Comparison of ENCODE assay signal across 8 cellular contexts in the genomic region with DNA sequence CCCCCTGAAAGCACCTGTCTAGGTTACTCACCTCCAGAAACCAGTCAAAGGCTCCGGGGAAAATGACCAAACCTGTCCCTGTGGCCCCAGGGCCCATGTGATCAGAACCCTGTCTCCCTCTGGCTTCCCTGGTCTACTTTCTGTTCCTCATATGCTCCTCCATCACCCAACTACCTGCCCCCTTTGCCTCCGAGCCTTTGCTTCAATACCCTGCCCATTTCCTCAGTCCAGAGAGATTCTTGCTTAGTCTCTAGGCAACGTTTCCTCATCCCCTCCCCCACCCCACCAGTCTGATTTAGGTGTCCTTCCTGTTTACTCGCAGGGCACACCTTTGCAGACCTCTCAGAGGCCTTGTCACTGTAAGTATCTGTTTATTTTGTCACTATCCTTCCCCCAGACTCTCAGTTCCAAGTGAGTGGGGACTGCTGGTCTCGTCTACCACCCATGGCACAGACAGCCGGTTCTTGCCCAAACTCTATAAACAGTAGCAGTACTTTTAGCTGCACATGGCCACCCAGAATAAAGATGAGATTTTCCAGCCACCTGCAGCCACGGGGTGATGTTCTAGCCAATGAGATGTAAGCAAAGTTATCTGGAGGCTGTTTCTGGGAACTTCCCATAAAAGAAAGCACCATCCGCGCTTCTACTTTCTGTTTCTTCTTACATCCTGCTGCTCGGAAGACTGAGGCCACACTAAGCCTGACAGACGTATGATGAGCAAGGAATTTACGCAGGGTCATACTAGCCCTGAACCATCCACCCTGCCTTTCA. TPM values are rescaled to one million over a fixed set of nuclear protein-coding genes. Genes with fewer than 3 reads are reported as not detected.
DNase-seq lines count a peak whose midpoint lies in the region; ATAC-seq and TF ChIP-seq lines count a peak whose summit lies in the region.

No MANE protein-coding gene starts in this region.

- H3K9me2 ChIP-seq in MM.1S (replicated peaks; ENCODE audit: insufficient read depth, low read length) = no peaks in the 10 kb centered on the region

- no peaks in the 10 kb centered on the region for H3K27me3 ChIP-seq in MM.1S (replicated peaks; ENCODE audit: insufficient read depth, low read length)
- H3K27me3 ChIP-seq in thymus (ENCODE audit: control insufficient read depth, insufficient read depth) = no peaks in the 10 kb centered on the region
- no peaks in the 10 kb centered on the region for H3K27me3 ChIP-seq in MG63

- H3K4me1 ChIP-seq in MM.1S (ENCODE audit: low read length) = peaks cover 45% of the 10 kb centered on the region
- no peaks in the 10 kb centered on the region for H3K4me1 ChIP-seq in mucosa of descending colon (ENCODE audit: low read depth)
- H3K4me1 ChIP-seq in thymus (ENCODE audit: control insufficient read depth, insufficient read depth, low read length) = peaks cover 53% of the 10 kb centered on the region

- DNase-seq in DMS53 treated with DMSO at 0.1 percent for 48 hours (lab: John Stamatoyannopoulos, UW; ENCODE audit: unreplicated experiment) (peak; percentile 22), MM.1S (peak; percentile 77), activated T-cell treated with anti-CD3 and anti-CD28 coated beads for 48 hours (ENCODE audit: low read depth) (peak; percentile 40), mucosa of descending colon (peak in 2 of 3 donors; percentile 59 to 63), SHP77 treated with DMSO at 0.1 percent for 48 hours (lab: John Stamatoyannopoulos, UW) (no peak), MG63 (no peak)

- no peaks in the 10 kb centered on the region for H3K36me3 ChIP-seq in MM.1S (replicated peaks; ENCODE audit: insufficient read depth, low read length)
- H3K36me3 ChIP-seq in mucosa of descending colon (ENCODE audit: low read depth) = no peaks in the 10 kb centered on the region
- H3K36me3 ChIP-seq in thymus (ENCODE audit: control insufficient read depth, insufficient read depth) = peaks cover 10% of the 10 kb centered on the region
- H3K36me3 ChIP-seq in MG63 = peaks cover 12% of the 10 kb centered on the region

- H3K27ac ChIP-seq in MM.1S (ENCODE audit: low read length) (peak overlapping the region; percentile 88), thymus (ENCODE audit: low read depth) (peak overlapping the region; percentile 96)

- peak overlapping the region; percentile 84 for H3K4me2 ChIP-seq in MM.1S (ENCODE audit: low read depth, low read length)

- H3K9me3 ChIP-seq in MM.1S (replicated peaks; ENCODE audit: insufficient read depth, low read length) (no peaks in the 10 kb centered on the region), mucosa of descending colon (no peaks in the 10 kb centered on the region), thymus (ENCODE audit: control insufficient read depth) (no peaks in the 10 kb centered on the region), MG63 (no peaks in the 10 kb centered on the region)

- 15% methylated on average over 12 of the region's 12 CpGs for WGBS in thymus

- H4K20me1 ChIP-seq in MM.1S (ENCODE audit: insufficient read depth, low read length) = no peaks in the 10 kb centered on the region

- H3K9ac ChIP-seq in MM.1S (ENCODE audit: low read length) = peak overlapping the region; percentile 64

- intact Hi-C loops in mucosa of descending colon (cut with DNase I, micrococcal nuclease) = no loop called here

- H3K4me3 ChIP-seq in MM.1S (ENCODE audit: low read length) (peak overlapping the region; percentile 61), mucosa of descending colon (no peak overlapping the region), thymus (ENCODE audit: low read length) (peak overlapping the region; percentile 45), MG63 (no peak overlapping the region)

- peaks cover 24% of the 10 kb centered on the region for H3F3A ChIP-seq in MM.1S (ENCODE audit: insufficient read depth, low read length)

- peaks cover 90% of the 10 kb centered on the region for H3K79me2 ChIP-seq in MM.1S (ENCODE audit: low read length)

- 0 out of 2 replicates have a peak overlapping the region, but pooled peaks have one; percentile 7 for H2AFZ ChIP-seq in MM.1S (ENCODE audit: low read length)

- TF ChIP-seq CTCF in MM.1S (IDR thresholded peaks at IDR 0.05; ENCODE audit: low read length) = no peak
- TF ChIP-seq CTCF in mucosa of descending colon (IDR thresholded peaks at IDR 0.05) = no peak

- ATAC-seq in GM21447 (IDR thresholded peaks at IDR 0.05; ENCODE audit: unreplicated experiment) (peak; percentile 92), mucosa of descending colon (peak; percentile 85)

RNA-seq across cellular contexts. Expression of a gene that starts 13.3 kb away (rescaled TPM):
- total RNA-seq in mucosa of descending colon = 10 to 100 TPM; 11.5 to 60.6 (median 27.5) TPM
- polyA plus RNA-seq in thymus = 62.8 TPM
- total RNA-seq in MG63 (2014; rRNA removed; shearing (Covaris generic); ENCODE audit: low replicate concordance) = 12.4 and 13.7 TPM in 2 replicates

Comparison
In these comparisons a context has a peak if more than half of its experiments do, and no peak if none do; other contexts are left out.
1. DNase-seq: peak in DMS53 treated with DMSO at 0.1 percent for 48 hours (single experiment), MM.1S (single experiment), activated T-cell treated with anti-CD3 and anti-CD28 coated beads for 48 hours (single experiment) and mucosa of descending colon (2 of 3); none in SHP77 treated with DMSO at 0.1 percent for 48 hours (single experiment) and MG63 (single experiment).
2. H3K4me3 ChIP-seq: peak in MM.1S (single experiment) and thymus (single experiment); none in mucosa of descending colon (single experiment) and MG63 (single experiment).